In the genomic region with DNA sequence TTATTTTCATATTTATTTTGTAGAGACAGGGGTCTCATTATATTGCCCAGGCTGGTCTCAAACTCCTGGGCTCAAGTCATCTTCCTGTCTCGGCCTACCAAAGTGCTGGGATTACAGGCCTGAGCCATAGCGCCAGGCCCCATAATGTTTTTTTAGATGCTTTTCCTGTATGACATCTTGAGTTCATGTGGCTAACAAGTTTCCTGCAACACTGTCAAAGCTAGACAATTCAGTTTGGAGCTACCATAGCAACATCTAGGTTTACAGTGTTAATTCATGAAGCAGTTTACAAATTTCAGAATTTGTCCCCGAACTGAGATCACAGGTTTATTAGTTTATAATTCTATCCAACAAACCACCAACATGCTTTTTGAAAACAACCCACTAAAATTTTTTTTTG, we compare ENCODE assay signal across 22 cellular contexts. TPM values are rescaled to one million over a fixed set of nuclear protein-coding genes. Genes with fewer than 3 reads are reported as not detected.
A peak's percentile ranks its signal among the peaks of the same experiment; 100 is the strongest.
DNase-seq lines count a peak whose midpoint lies in the region; ATAC-seq and TF ChIP-seq lines count a peak whose summit lies in the region.
"Had no signal": no experiment of that assay in that cellular context is flagged by ENCODE, and none has a peak within 500 bp of the region (broad histone marks: within the 10 kb centered on the region; RNA-seq: fewer than 3 reads in every experiment).

No MANE protein-coding gene starts in this region.

- H3K27ac ChIP-seq in GM23248 (peak overlapping the region; percentile 63), RWPE2 (ENCODE audit: poor library complexity, severe bottlenecking) (peak overlapping the region; percentile 80), mesodermal cell (ENCODE audit: low read depth, low read length, severe bottlenecking) (peak overlapping the region; percentile 10)
- H3K27ac ChIP-seq: A549; BLaER1 treated with 17β-estradiol and CSF1 and Interleukin-3, amounts not matched to agents 10 nM and 100 nM had no signal

- no peaks in the 10 kb centered on the region for H3K27me3 ChIP-seq in GM23248 (replicated peaks; ENCODE audit: insufficient read depth)
- no peaks in the 10 kb centered on the region for H3K27me3 ChIP-seq in RWPE2 (ENCODE audit: insufficient read depth, poor library complexity, severe bottlenecking)

- in situ Hi-C loops in GM23248 (cut with MboI) = no loop called here

- no peak for ATAC-seq in RWPE2 (ENCODE audit: low read depth)
- no peak for ATAC-seq in GM21528 (IDR thresholded peaks at IDR 0.05; ENCODE audit: low FRiP score, unreplicated experiment)
- ATAC-seq: CD8-positive, alpha-beta T cell; GM12878; Panc1; Right ventricle myocardium inferior had no signal

- H3K9me3 ChIP-seq in GM23248 (ENCODE audit: low read depth) (no peaks in the 10 kb centered on the region), RWPE2 (ENCODE audit: severe bottlenecking) (no peaks in the 10 kb centered on the region), mesodermal cell (ENCODE audit: control insufficient read depth, low read length) (no peaks in the 10 kb centered on the region)
- H3K9me3 ChIP-seq: A549; BLaER1 treated with 17β-estradiol and CSF1 and Interleukin-3, amounts not matched to agents 10 nM and 100 nM had no signal

- H3K9me2 ChIP-seq in GM23248 (ENCODE audit: insufficient read depth) = no peaks in the 10 kb centered on the region

- H4K20me1 ChIP-seq in GM23248 (ENCODE audit: insufficient read depth) = no peaks in the 10 kb centered on the region
- H4K20me1 ChIP-seq: BLaER1 treated with 17β-estradiol and CSF1 and Interleukin-3, amounts not matched to agents 10 nM and 100 nM had no signal

- 59 to 70% methylated on average over 3 of the region's 3 CpGs for WGBS in GM23248 (ENCODE audit: low coverage in 1 of 2, low lambda C conversion rate in 2 of 2, missing lambda C conversion rate in 2 of 2), 2 experiments
- WGBS in mesodermal cell (ENCODE audit: insufficient coverage in 2 of 2), 2 experiments = no CpG with 5 or more reads among the region's 3 CpGs

- H3K9ac ChIP-seq in GM23248 = no peak overlapping the region
- H3K9ac ChIP-seq: BLaER1 treated with 17β-estradiol and CSF1 and Interleukin-3, amounts not matched to agents 10 nM and 100 nM had no signal

- H2AFZ ChIP-seq in GM23248 = no peak overlapping the region

- H3K4me2 ChIP-seq in GM23248 (ENCODE audit: unreplicated experiment) = peak overlapping the region; percentile 28
- H3K4me2 ChIP-seq: A549 had no signal

- peaks cover 40% of the 10 kb centered on the region for H3K4me1 ChIP-seq in GM23248 (ENCODE audit: insufficient read depth)
- H3K4me1 ChIP-seq in RWPE2 (ENCODE audit: insufficient read depth, poor library complexity, severe bottlenecking) = peaks cover 27% of the 10 kb centered on the region
- peaks cover 20% of the 10 kb centered on the region for H3K4me1 ChIP-seq in mesodermal cell (ENCODE audit: control insufficient read depth, insufficient read depth, low read length, poor library complexity, severe bottlenecking)
- H3K4me1 ChIP-seq: A549 had no signal

- no peaks in the 10 kb centered on the region for H3K79me2 ChIP-seq in GM23248 (ENCODE audit: insufficient read depth)

- H3K36me3 ChIP-seq in GM23248 (ENCODE audit: low read depth) (no peaks in the 10 kb centered on the region), RWPE2 (ENCODE audit: low read depth) (no peaks in the 10 kb centered on the region), mesodermal cell (ENCODE audit: control insufficient read depth, insufficient read depth, low read length) (no peaks in the 10 kb centered on the region)
- H3K36me3 ChIP-seq: BLaER1 treated with 17β-estradiol and CSF1 and Interleukin-3, amounts not matched to agents 10 nM and 100 nM had no signal

- H3K4me3 ChIP-seq in GM23248 (no peak overlapping the region), RWPE2 (ENCODE audit: severe bottlenecking) (no peak overlapping the region), fibroblast of mammary gland (ENCODE audit: control insufficient read depth, low read depth, low read length) (no peak overlapping the region), mesodermal cell (ENCODE audit: extremely low read depth, insufficient read depth, low read length, poor library complexity, severe bottlenecking) (no peak overlapping the region)
- H3K4me3 ChIP-seq: A549; BLaER1 treated with 17β-estradiol and CSF1 and Interleukin-3, amounts not matched to agents 10 nM and 100 nM; GM12878 had no signal

- DNase-seq in GM23248 = no peak
- DNase-seq in RWPE2 (ENCODE audit: low spot score) = no peak
- DNase-seq in fibroblast of mammary gland (ENCODE audit: low read depth) = peak; percentile 8
- no peak for DNase-seq in activated effector memory CD4-positive, alpha-beta T cell treated with anti-CD3 and anti-CD28 coated beads, Interleukin-2, amount 50 U/mL, for 16 hours
- no peak for DNase-seq in activated naive CD4-positive, alpha-beta T cell treated with Interleukin-2 at 50 U/mL for 16 hours
- DNase-seq: CD8-positive, alpha-beta T cell; MM.1S; NCI-H1092; NCI-H1436 treated with DMSO at 0.1 percent for 48 hours; NCI-H2029; NCI-H345; NCI-H524 treated with DMSO at 0.1 percent for 48 hours had no signal

- H3F3A ChIP-seq in GM23248 (ENCODE audit: insufficient read depth) = peaks cover 12% of the 10 kb centered on the region; the same call in 1 of the 2 replicates

- TF ChIP-seq CTCF in RWPE2 (IDR thresholded peaks at IDR 0.05; ENCODE audit: poor library complexity, severe bottlenecking) (no peak), fibroblast of mammary gland (conservative IDR thresholded peaks at IDR 0.05; ENCODE audit: control insufficient read depth, insufficient read depth, low read depth, low read length) (no peak)

RNA-seq across cellular contexts. Expression of gene IL13RA2, which starts 6.4 kb away (rescaled TPM):
- 9.4 and 11.5 TPM in 2 replicates for total RNA-seq in GM23248 (2014; rRNA removed; shearing (Covaris generic))
- 11.6 and 12.3 TPM in 2 replicates for polyA plus RNA-seq in GM23248 (2016; fragmentation: Nextera tagmentation; extraction: Ambion mirVana)
- 1.5 TPM for polyA plus RNA-seq in mesodermal cell (2013, experiment 1 of 2)
- polyA plus RNA-seq in mesodermal cell (2013, experiment 2 of 2) = 2.1 TPM
- total RNA-seq: Calu3; CD8-positive, alpha-beta T cell; GM12878; H1; Right ventricle myocardium inferior had no signal
- polyA plus RNA-seq: A549, H1, IgD-negative memory B cell had no signal

Comparison
In these comparisons a context has a peak if more than half of its experiments do, and no peak if none do; other contexts are left out.
1. H3K27ac ChIP-seq: peak in every context shown above with its lines; median percentile 80 in RWPE2; 63 in GM23248; 10 in mesodermal cell.